In genomic region chr3:171260899-171261298, GRCh38 we compare ENCODE assay signal across 17 cellular contexts.
DNase-seq lines count a peak whose midpoint lies in the region; ATAC-seq lines count a peak whose summit lies in the region.
"Had no signal": no experiment of that assay in that cellular context is flagged by ENCODE, and none has a peak within 500 bp of the region (broad histone marks: within the 10 kb centered on the region; RNA-seq: fewer than 3 reads in every experiment).

No MANE protein-coding gene starts in this region.

- H3K4me1 Mint-ChIP-seq in activated CD4-positive, alpha-beta T cell treated with anti-CD3 and anti-CD28 coated beads, Interleukin-2, amount 10 ng/mL, durations not matched to agents 24 days and 14 days = peaks cover 71% of the 10 kb centered on the region

- H3K27ac Mint-ChIP-seq in activated CD4-positive, alpha-beta T cell treated with anti-CD3 and anti-CD28 coated beads, Interleukin-2, amount 10 ng/mL, durations not matched to agents 24 days and 14 days = peak overlapping the region; percentile 56

- peak; percentile 44 for DNase-seq in activated CD4-positive, alpha-beta T cell treated with anti-CD3 and anti-CD28 coated beads, Interleukin-2, amount 10 ng/mL, durations not matched to agents 24 days and 14 days
- DNase-seq in activated CD4-positive, alpha-beta T cell treated with anti-CD3 and anti-CD28 coated beads, Interleukin-2, amount 50 U/mL, for 1 hour = no peak
- peak; percentile 34 for DNase-seq in LoVo (ENCODE audit: low spot score)
- DNase-seq in caudate nucleus (lab: John Stamatoyannopoulos, UW) = peak in 3 of 61 donors; percentile 8 to 15 (median 10)
- DNase-seq in NCI-H128 (lab: John Stamatoyannopoulos, UW; ENCODE audit: unreplicated experiment) = no peak
- DNase-seq: ACHN; activated gamma-delta T cell treated with Interleukin-2 at 50 U/mL for 16 hours; CD4-positive, alpha-beta memory T cell; effector CD4-positive, alpha-beta T cell; HFFc6; uterus had no signal

- no peak for ATAC-seq in GM19395 (IDR thresholded peaks at IDR 0.05; ENCODE audit: unreplicated experiment)
- ATAC-seq in esophagus mucosa = no peak
- ATAC-seq: Right ventricle myocardium inferior had no signal

- H3K4me3 Mint-ChIP-seq in activated CD4-positive, alpha-beta T cell treated with anti-CD3 and anti-CD28 coated beads, Interleukin-2, amount 10 ng/mL, durations not matched to agents 24 days and 14 days = peak overlapping the region; percentile 15
- H3K4me3 Mint-ChIP-seq: HFFc6 had no signal

- H3K9me3 ChIP-seq in mucosa of rectum (ENCODE audit: control insufficient read depth in 2 of 2, low read length in 2 of 2) = no peaks in the 10 kb centered on the region
- H3K9me3 ChIP-seq: body of pancreas, uterus had no signal

- peaks cover 7% of the 10 kb centered on the region for H3K9me3 Mint-ChIP-seq in activated CD4-positive, alpha-beta T cell treated with anti-CD3 and anti-CD28 coated beads, Interleukin-2, amount 10 ng/mL, durations not matched to agents 24 days and 14 days
- H3K9me3 Mint-ChIP-seq: HFFc6 had no signal

- H3K27me3 ChIP-seq in mucosa of rectum (ENCODE audit: control insufficient read depth in 2 of 2, insufficient read depth in 2 of 2, low read length in 2 of 2) = no peaks in the 10 kb centered on the region
- H3K27me3 ChIP-seq: body of pancreas, hepatocyte, uterus had no signal

- H3K9ac ChIP-seq in mucosa of rectum (ENCODE audit: low read depth in 1 of 2, low read length in 2 of 2) = no peak overlapping the region

- H3K27me3 Mint-ChIP-seq in activated CD4-positive, alpha-beta T cell treated with anti-CD3 and anti-CD28 coated beads, Interleukin-2, amount 10 ng/mL, durations not matched to agents 24 days and 14 days = no peaks in the 10 kb centered on the region
- H3K27me3 Mint-ChIP-seq: CD4-positive, alpha-beta memory T cell had no signal

- no peaks in the 10 kb centered on the region for H3K36me3 ChIP-seq in mucosa of rectum (ENCODE audit: control insufficient read depth in 2 of 2, insufficient read depth in 2 of 2, low read length in 2 of 2)
- H3K36me3 ChIP-seq: uterus had no signal

- peaks cover 0 to 11% of the 10 kb centered on the region in 2 donors for H3K4me1 ChIP-seq in mucosa of rectum (ENCODE audit: control insufficient read depth in 2 of 2, insufficient read depth in 2 of 2, low read length in 2 of 2)
- H3K4me1 ChIP-seq: uterus had no signal

- no peak overlapping the region for H3K4me3 ChIP-seq in mucosa of rectum (ENCODE audit: low read length in 2 of 2)
- H3K4me3 ChIP-seq: body of pancreas, hepatocyte, uterus had no signal

- peaks cover 15% of the 10 kb centered on the region for H3K36me3 Mint-ChIP-seq in activated CD4-positive, alpha-beta T cell treated with anti-CD3 and anti-CD28 coated beads, Interleukin-2, amount 10 ng/mL, durations not matched to agents 24 days and 14 days (ENCODE audit: low read depth)

- H3K27ac ChIP-seq in caudate nucleus (ENCODE audit: low read depth, low read length) (peak overlapping the region; percentile 77), mucosa of rectum (ENCODE audit: low read depth in 2 of 2, low read length in 2 of 2) (peak overlapping the region; percentile 52 to 56)
- H3K27ac ChIP-seq: body of pancreas, hepatocyte, uterus had no signal

- intact Hi-C loops in activated CD4-positive, alpha-beta T cell treated with anti-CD3 and anti-CD28 coated beads, Interleukin-2, amount 10 ng/mL, durations not matched to agents 24 days and 14 days (cut with micrococcal nuclease) = no loop called here

Comparison
In these comparisons a context has a peak if more than half of its experiments do, and no peak if none do; other contexts are left out.
1. DNase-seq: peak in activated CD4-positive, alpha-beta T cell treated with anti-CD3 and anti-CD28 coated beads, Interleukin-2, amount 10 ng/mL, durations not matched to agents 24 days and 14 days (single experiment) and LoVo (single experiment); none in activated CD4-positive, alpha-beta T cell treated with anti-CD3 and anti-CD28 coated beads, Interleukin-2, amount 50 U/mL, for 1 hour (single experiment) and NCI-H128 (single experiment).